In the genomic region with DNA sequence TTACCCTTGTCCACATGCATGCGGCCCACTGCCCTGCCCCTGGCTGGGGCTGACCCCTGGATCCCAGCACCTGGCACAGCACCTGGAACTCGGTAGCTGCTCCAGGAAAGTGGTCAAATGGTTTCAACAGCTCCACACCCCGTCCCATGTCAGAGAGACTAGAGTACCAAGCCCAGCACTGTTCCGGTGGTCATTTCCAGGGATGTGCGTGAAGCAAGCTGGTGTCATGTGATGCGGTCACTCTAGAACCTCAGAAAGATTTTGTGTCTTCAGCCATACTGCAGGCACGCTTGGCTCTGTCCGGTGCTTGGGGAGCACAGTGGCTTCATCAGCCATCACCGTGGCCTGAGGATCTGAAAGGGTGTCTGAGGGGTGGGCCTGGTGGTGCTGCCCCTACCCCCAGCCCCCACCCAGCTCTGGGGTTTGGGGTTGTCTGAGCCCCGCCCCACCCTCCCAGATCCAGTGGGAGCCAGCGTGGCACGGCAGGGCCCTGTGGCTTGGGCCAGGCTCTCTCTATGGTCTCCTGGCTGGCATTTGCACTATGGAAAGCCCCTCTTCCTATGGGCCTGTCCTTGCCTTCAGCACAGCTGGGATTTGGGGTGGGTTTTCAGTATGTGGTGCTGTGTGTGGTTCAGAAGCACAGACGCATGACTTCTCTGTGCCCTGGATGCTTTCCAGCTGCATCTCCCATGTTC, we compare ENCODE assay signal across 32 cellular contexts. TPM values are rescaled to one million over a fixed set of nuclear protein-coding genes. Genes with fewer than 3 reads are reported as not detected.
DNase-seq lines count a peak whose midpoint lies in the region; ATAC-seq, FAIRE-seq and TF ChIP-seq lines count a peak whose summit lies in the region.
"Had no signal": no experiment of that assay in that cellular context is flagged by ENCODE, and none has a peak within 500 bp of the region (broad histone marks: within the 10 kb centered on the region; RNA-seq: fewer than 3 reads in every experiment).

No MANE protein-coding gene starts in this region.

- POLR2A ChIA-PET in activated CD4-positive, alpha-beta T cell treated with anti-CD3 and anti-CD28 coated beads for 36 hours (lab: Charles Lee) = no interaction called here
- POLR2A ChIA-PET in H1 (lab: Charles Lee; ENCODE audit: partially characterized antibody) = interaction anchor here (0.6 kb wide), 1 partner anchor 63 kb away, joined by 3 read pairs; no protein-coding TSS in a partner anchor

- H2BK5ac ChIP-seq in H9 (ENCODE audit: insufficient read length, low read length) = no peak overlapping the region
- no peak overlapping the region for H2BK5ac ChIP-seq in H1 (ENCODE audit: low read depth, low read length)

- H2BK20ac ChIP-seq in H9 (ENCODE audit: low read depth, low read length, poor library complexity, severe bottlenecking) = no peak overlapping the region
- H2BK20ac ChIP-seq in H1 (ENCODE audit: low read length) = no peak overlapping the region

- no peaks in the 10 kb centered on the region for H3K23me2 ChIP-seq in H9 (ENCODE audit: insufficient read length, low read depth, low read length, poor library complexity, severe bottlenecking)
- no peaks in the 10 kb centered on the region for H3K23me2 ChIP-seq in H1 (ENCODE audit: low read depth, low read length)

- TF ChIP-seq CTCF in H9 (conservative IDR thresholded peaks at IDR 0.05) (no peak), H1 (IDR thresholded peaks at IDR 0.05; ENCODE audit: control extremely low read depth in 1 of 3, insufficient read depth in 1 of 3, low read depth in 1 of 3, low read length in 3 of 3) (no peak), nephron progenitor cell (IDR thresholded peaks at IDR 0.05) (no peak), thyroid gland (IDR thresholded peaks at IDR 0.05) (no peak)

- no peak for TF ChIP-seq RAD21 in H1 (IDR thresholded peaks at IDR 0.05 in 1 of 2, conservative IDR thresholded peaks at IDR 0.05 in 1 of 2; ENCODE audit: low read depth in 2 of 2, low read length in 2 of 2)

- no peak overlapping the region for H3K4ac ChIP-seq in H9 (ENCODE audit: low read depth, low read length)
- no peak overlapping the region for H3K4ac ChIP-seq in H1 (replicated peaks; ENCODE audit: insufficient read length, low read depth, low read length)

- peaks cover 2% of the 10 kb centered on the region for H4K20me1 ChIP-seq in H9 (ENCODE audit: control insufficient read depth, insufficient read depth, insufficient read length)
- no peaks in the 10 kb centered on the region for H4K20me1 ChIP-seq in H1 (replicated peaks in 1 of 2; ENCODE audit: control insufficient read depth in 1 of 2, insufficient read depth in 2 of 2, low read length in 2 of 2)

- H3K79me2 ChIP-seq in H9 (ENCODE audit: insufficient read depth, low read length) (no peaks in the 10 kb centered on the region), H1 (ENCODE audit: control insufficient read depth in 1 of 2, insufficient read depth in 2 of 2, low read length in 2 of 2) (no peaks in the 10 kb centered on the region)

- H3K23ac ChIP-seq in H9 (ENCODE audit: insufficient read length, low read depth, low read length) (no peak overlapping the region), H1 (ENCODE audit: insufficient read length) (no peak overlapping the region)

- peak; percentile 0 for DNase-seq in activated CD4-positive, alpha-beta T cell treated with anti-CD3 and anti-CD28 coated beads for 36 hours
- DNase-seq in activated CD4-positive, alpha-beta T cell treated with anti-CD3 and anti-CD28 coated beads for 48 hours = no peak
- DNase-seq in H9 (no peak), H1 (ENCODE audit: low read depth in 1 of 2, low spot score in 2 of 2) (no peak), nephron progenitor cell (no peak), thyroid gland (no peak)
- DNase-seq: 8988T; activated CD4-positive, alpha-beta memory T cell treated with anti-CD3 and anti-CD28 coated beads for 36 hours; activated CD8-positive, alpha-beta memory T cell treated with anti-CD3 and anti-CD28 coated beads, Interleukin-2, amount 50 U/mL, for 48 hours; Calu3; cerebellar nuclear complex; DMS79; GDM1; NCI-H1436 treated with DMSO at 0.1 percent for 48 hours; NCI-H226; PC-3; stimulated activated CD4-positive, alpha-beta T cell treated with anti-CD3 and anti-CD28 coated beads, Interleukin-15, amount 100 ng/mL, for 24 hours; uterus had no signal

- TF ChIP-seq EP300 in H1 (IDR thresholded peaks at IDR 0.05; ENCODE audit: borderline replicate concordance in 1 of 2, low read depth in 2 of 2, low read length in 2 of 2) = no peak

- H2BK12ac ChIP-seq in H9 (ENCODE audit: insufficient read length, low read depth, low read length) (no peak overlapping the region), H1 (ENCODE audit: low read depth, low read length) (no peak overlapping the region)

- no peak overlapping the region for H3T11ph ChIP-seq in H9 (ENCODE audit: low read length)

- no peaks in the 10 kb centered on the region for H3K27me3 ChIP-seq in H9 (ENCODE audit: insufficient read depth, low read length)
- H3K27me3 ChIP-seq in H1 (replicated peaks in 1 of 4; ENCODE audit: control insufficient read depth in 3 of 4, extremely low read depth in 1 of 4, insufficient read depth in 3 of 4, low read length in 3 of 4) = no peaks in the 10 kb centered on the region
- H3K27me3 ChIP-seq in thyroid gland = no peaks in the 10 kb centered on the region
- H3K27me3 ChIP-seq: dorsolateral prefrontal cortex, uterus had no signal

- CTCF ChIA-PET in activated CD4-positive, alpha-beta T cell treated with anti-CD3 and anti-CD28 coated beads for 36 hours (lab: Charles Lee) = no interaction called here
- CTCF ChIA-PET in H1 (lab: Charles Lee; ENCODE audit: partially characterized antibody) = interaction anchor here (0.7 to 5.5 kb wide), 7 partner anchors 10 to 190 kb away, joined by 3 to 51 read pairs (median 3); no protein-coding TSS in a partner anchor

- H2AFZ ChIP-seq in H9 (ENCODE audit: low read length) = no peak overlapping the region
- no peak overlapping the region for H2AFZ ChIP-seq in H1 (ENCODE audit: low read length)

- H3K4me3 Mint-ChIP-seq in activated CD4-positive, alpha-beta T cell treated with anti-CD3 and anti-CD28 coated beads for 36 hours = no peak overlapping the region
- H3K4me3 Mint-ChIP-seq in H9 = no peak overlapping the region; a peak in 1 of 5 replicates
- H3K4me3 Mint-ChIP-seq in nephron progenitor cell = no peak overlapping the region
- H3K4me3 Mint-ChIP-seq: activated CD4-positive, alpha-beta memory T cell treated with anti-CD3 and anti-CD28 coated beads for 36 hours; stimulated activated memory B cell treated with anti-CD40 and anti-IgM and Interleukin-4, amounts not matched to agents 10 μg/mL and 1 μg/mL and 100 μg/mL, for 72 hours had no signal

- no peaks in the 10 kb centered on the region for H3K36me3 ChIP-seq in H1 (ENCODE audit: control insufficient read depth in 2 of 4, insufficient read depth in 4 of 4, low read length in 3 of 4)
- H3K36me3 ChIP-seq in thyroid gland = no peaks in the 10 kb centered on the region
- H3K36me3 ChIP-seq: uterus had no signal

- TF ChIP-seq POLR2A in H1 (IDR thresholded peaks at IDR 0.05; ENCODE audit: control extremely low read depth in 1 of 2, low read depth in 2 of 2, low read length in 2 of 2) (no peak), thyroid gland (IDR thresholded peaks at IDR 0.05) (no peak)

- intact Hi-C loops in activated CD4-positive, alpha-beta T cell treated with anti-CD3 and anti-CD28 coated beads for 36 hours (cut with DNase I, micrococcal nuclease) = no loop called here
- intact Hi-C loops in thyroid gland (cut with DNase I) = no loop called here

- H3K27ac ChIP-seq in H9 (ENCODE audit: insufficient read length, low read depth, low read length) (no peak overlapping the region), H1 (ENCODE audit: low read depth, low read length) (no peak overlapping the region), thyroid gland (no peak overlapping the region)
- H3K27ac ChIP-seq: SK-N-MC, uterus had no signal

- H3K27me3 Mint-ChIP-seq in activated CD4-positive, alpha-beta T cell treated with anti-CD3 and anti-CD28 coated beads for 36 hours = no peaks in the 10 kb centered on the region
- H3K27me3 Mint-ChIP-seq in H9 (ENCODE audit: low read depth) (no peaks in the 10 kb centered on the region), nephron progenitor cell (ENCODE audit: low read depth, poor library complexity) (peaks cover 7% of the 10 kb centered on the region)
- H3K27me3 Mint-ChIP-seq: activated CD4-positive, alpha-beta memory T cell treated with anti-CD3 and anti-CD28 coated beads for 36 hours; stimulated activated memory B cell treated with anti-CD40 and anti-IgM and Interleukin-4, amounts not matched to agents 10 μg/mL and 1 μg/mL and 100 μg/mL, for 72 hours had no signal

- H2AK5ac ChIP-seq in H9 (ENCODE audit: insufficient read length, low read length) = no peak overlapping the region
- H2AK5ac ChIP-seq in H1 (ENCODE audit: low read depth, low read length) = no peak overlapping the region

- no peak overlapping the region for H3K27ac Mint-ChIP-seq in activated CD4-positive, alpha-beta T cell treated with anti-CD3 and anti-CD28 coated beads for 36 hours
- H3K27ac Mint-ChIP-seq in H9 = peak overlapping the region in 2 of 3 experiments; percentile 40 to 52; a peak in 1 of 7 replicates
- H3K27ac Mint-ChIP-seq in nephron progenitor cell = peak overlapping the region; percentile 78
- H3K27ac Mint-ChIP-seq: activated CD4-positive, alpha-beta memory T cell treated with anti-CD3 and anti-CD28 coated beads for 36 hours; stimulated activated memory B cell treated with anti-CD40 and anti-IgM and Interleukin-4, amounts not matched to agents 10 μg/mL and 1 μg/mL and 100 μg/mL, for 72 hours had no signal

- H3K9ac ChIP-seq in H9 (ENCODE audit: extremely low read depth, insufficient read length, low read length) (no peak overlapping the region), H1 (replicated peaks in 1 of 4; ENCODE audit: extremely low read depth in 1 of 4, low read depth in 3 of 4, low read length in 3 of 4) (no peak overlapping the region)

- no peak for FAIRE-seq in H1 (lab: Jason Lieb, UNC)
- FAIRE-seq: endothelial cell of umbilical vein, TTC549 had no signal

- no CpG with 5 or more reads among the region's 13 CpGs for WGBS in H9 (ENCODE audit: extremely low coverage, insufficient read length, low lambda C conversion rate)
- WGBS in H1 (ENCODE audit: extremely low coverage in 1 of 2, insufficient coverage in 1 of 2, insufficient read length in 1 of 2, insufficient replicate concordance in 2 of 2, low coverage in 1 of 2, low lambda C conversion rate in 2 of 2, missing lambda C conversion rate in 1 of 2), 2 experiments = 85% methylated on average over 8 of the region's 13 CpGs; no CpG with 5 or more reads in 1 of the 2 experiments
- WGBS in thyroid gland, 2 donors = 89 to 99% methylated on average over 4 to 8 of the region's 13 CpGs

- H3K36me3 Mint-ChIP-seq in activated CD4-positive, alpha-beta T cell treated with anti-CD3 and anti-CD28 coated beads for 36 hours (ENCODE audit: low read depth) = no peaks in the 10 kb centered on the region
- H3K36me3 Mint-ChIP-seq in H9 (ENCODE audit: insufficient read depth in 1 of 3, low read depth in 3 of 3) (peaks cover 10 to 16% (median 15%) of the 10 kb centered on the region in 3 experiments), nephron progenitor cell (ENCODE audit: low read depth) (peaks cover 19% of the 10 kb centered on the region)
- H3K36me3 Mint-ChIP-seq: activated CD4-positive, alpha-beta memory T cell treated with anti-CD3 and anti-CD28 coated beads for 36 hours; stimulated activated memory B cell treated with anti-CD40 and anti-IgM and Interleukin-4, amounts not matched to agents 10 μg/mL and 1 μg/mL and 100 μg/mL, for 72 hours had no signal

- H3K4me3 ChIP-seq in H1 (ENCODE audit: extremely low read depth in 1 of 4, insufficient read depth in 2 of 4, low read depth in 3 of 4, low read length in 4 of 4) = no peak overlapping the region
- H3K4me3 ChIP-seq in thyroid gland (replicated peaks in 1 of 3) = no peak overlapping the region
- H3K4me3 ChIP-seq: dorsolateral prefrontal cortex, SK-N-MC, uterus had no signal

- no peak overlapping the region for H2BK120ac ChIP-seq in H9 (ENCODE audit: low read depth, low read length, poor library complexity, severe bottlenecking)
- H2BK120ac ChIP-seq in H1 (replicated peaks; ENCODE audit: low read depth, low read length) = no peak overlapping the region

- H4K8ac ChIP-seq in H9 (replicated peaks; ENCODE audit: insufficient read length, low read depth, low read length) (no peak overlapping the region), H1 (ENCODE audit: extremely low read depth, insufficient read depth, low read length) (peak overlapping the region; percentile 8; the same call in 1 of the 2 replicates)

- H4K91ac ChIP-seq in H9 (ENCODE audit: insufficient read length, low read depth, low read length) (no peak overlapping the region), H1 (replicated peaks; ENCODE audit: insufficient read length, low read length) (no peak overlapping the region)

- H3K9me3 ChIP-seq in H9 (ENCODE audit: control insufficient read depth, low read depth, low read length) (peaks cover 3% of the 10 kb centered on the region), H1 (ENCODE audit: insufficient read depth in 2 of 2, low read depth in 1 of 2, low read length in 1 of 2) (peaks cover 6 to 11% of the 10 kb centered on the region in 2 experiments), thyroid gland (no peaks in the 10 kb centered on the region)
- H3K9me3 ChIP-seq: uterus had no signal

- H3K4me1 ChIP-seq in H9 (ENCODE audit: insufficient read depth, low read length) (no peaks in the 10 kb centered on the region), H1 (replicated peaks in 1 of 4; ENCODE audit: control insufficient read depth in 3 of 4, insufficient read depth in 4 of 4, low read length in 3 of 4) (no peaks in the 10 kb centered on the region; a peak in 2 of 7 replicates), thyroid gland (no peaks in the 10 kb centered on the region)
- H3K4me1 ChIP-seq: uterus had no signal

- H3K18ac ChIP-seq in H9 (ENCODE audit: insufficient read length, low read depth, low read length) (no peak overlapping the region), H1 (ENCODE audit: extremely low read depth, low read length) (no peak overlapping the region)

- H2BK15ac ChIP-seq in H9 (ENCODE audit: low read depth, low read length) (no peak overlapping the region), H1 (ENCODE audit: low read length) (no peak overlapping the region)

- H3K56ac ChIP-seq in H9 (ENCODE audit: insufficient read length, low read depth, low read length) = no peak overlapping the region
- no peak overlapping the region for H3K56ac ChIP-seq in H1 (replicated peaks; ENCODE audit: insufficient read length, low read depth, low read length)

- no peaks in the 10 kb centered on the region for H3K9me3 Mint-ChIP-seq in activated CD4-positive, alpha-beta T cell treated with anti-CD3 and anti-CD28 coated beads for 36 hours (ENCODE audit: low read depth)
- H3K9me3 Mint-ChIP-seq in H9 (peaks cover 10 to 12% of the 10 kb centered on the region in 2 experiments), nephron progenitor cell (peaks cover 9% of the 10 kb centered on the region)
- H3K9me3 Mint-ChIP-seq: activated CD4-positive, alpha-beta memory T cell treated with anti-CD3 and anti-CD28 coated beads for 36 hours had no signal

- H3K4me1 Mint-ChIP-seq in activated CD4-positive, alpha-beta T cell treated with anti-CD3 and anti-CD28 coated beads for 36 hours = peaks cover 62% of the 10 kb centered on the region
- H3K4me1 Mint-ChIP-seq in H9 (peaks cover 6 to 8% of the 10 kb centered on the region in 2 experiments; a peak in 3 of 4 replicates), nephron progenitor cell (peaks cover 67% of the 10 kb centered on the region)
- H3K4me1 Mint-ChIP-seq: stimulated activated memory B cell treated with anti-CD40 and anti-IgM and Interleukin-4, amounts not matched to agents 10 μg/mL and 1 μg/mL and 100 μg/mL, for 72 hours had no signal

- H3K14ac ChIP-seq in H9 (ENCODE audit: insufficient read depth, low read length) = no peak overlapping the region
- no peak overlapping the region for H3K14ac ChIP-seq in H1 (ENCODE audit: insufficient read length)

- H3K4me2 ChIP-seq in H9 (ENCODE audit: insufficient read depth, insufficient read length, low read length) (no peak overlapping the region), H1 (ENCODE audit: insufficient read depth in 1 of 2, low read depth in 2 of 2, low read length in 2 of 2) (no peak overlapping the region)

- ATAC-seq in activated CD4-positive, alpha-beta T cell treated with anti-CD3 and anti-CD28 coated beads for 36 hours = no peak
- ATAC-seq in HG02840 (IDR thresholded peaks at IDR 0.05; ENCODE audit: low FRiP score, unreplicated experiment) (no peak), HG03565 (IDR thresholded peaks at IDR 0.05; ENCODE audit: unreplicated experiment) (no peak)
- ATAC-seq: HCT116, PC-3 had no signal

- H3K79me1 ChIP-seq in H9 (ENCODE audit: insufficient read depth, low read depth, low read length, poor library complexity, severe bottlenecking) = no peaks in the 10 kb centered on the region
- H3K79me1 ChIP-seq in H1 (ENCODE audit: low read depth, low read length) = peaks cover 2% of the 10 kb centered on the region; the same call in 1 of the 2 replicates

- H4K5ac ChIP-seq in H9 (ENCODE audit: insufficient read length, low read depth, low read length) = no peak overlapping the region
- H4K5ac ChIP-seq in H1 (ENCODE audit: insufficient read length, low read depth, low read length) = no peak overlapping the region

RNA-seq across cellular contexts. Expression of a gene that starts 15.3 kb away (rescaled TPM):
- 10 to 100 TPM; 12.8 to 17.5 TPM for total RNA-seq in activated CD4-positive, alpha-beta T cell treated with anti-CD3 and anti-CD28 coated beads for 36 hours
- total RNA-seq in H9 (2021) (12.2 and 14.3 TPM in 2 replicates), thyroid gland (10 to 100 TPM in 2 of 4 donors, 1 to 10 TPM in 2; 7.7 to 14.4 (median 11.6) TPM)
- total RNA-seq in H1 (2021; fragmentation: NEBNext Ultra II Directional; extraction: Animal tissue kit (Norgen Biotek cat#: 25700)) = 13.9 and 15.5 TPM in 2 replicates
- 19.0 and 20.4 TPM in 2 replicates for polyA plus RNA-seq in H1 (2011; rRNA removed)
- polyA plus RNA-seq in H1 (2011; cell fraction: cytosol; rRNA removed) = 19.3 TPM
- 38.3 TPM for polyA plus RNA-seq in H1 (2011; cell fraction: nucleus; rRNA removed)
- polyA plus RNA-seq in H1 (2012, experiment 1 of 2) = 9.5 to 16.7 TPM (median 14.7 TPM) in 4 replicates
- 9.8 TPM for polyA plus RNA-seq in H1 (2012, experiment 2 of 2)
- polyA plus RNA-seq in H1 (2013, experiment 1 of 2) = 8.2 TPM
- 8.5 TPM for polyA plus RNA-seq in H1 (2013, experiment 2 of 2)
- 16.0 and 21.3 TPM in 2 replicates for polyA minus RNA-seq in H1 (2011; rRNA and poly(A)+ RNA removed)
- polyA minus RNA-seq in H1 (2011; cell fraction: cytosol; rRNA and poly(A)+ RNA removed) = 10.5 TPM
- polyA minus RNA-seq in H1 (2011; cell fraction: nucleus; rRNA and poly(A)+ RNA removed) = 14.0 TPM
- total RNA-seq: Calu3 had no signal

RNA-seq across cellular contexts. Expression of a gene that starts 52.6 kb away (rescaled TPM):
- total RNA-seq in activated CD4-positive, alpha-beta T cell treated with anti-CD3 and anti-CD28 coated beads for 36 hours = not detected
- total RNA-seq in H9 (2021) (not detected in 2 replicates), thyroid gland (not detected)
- not detected in 2 replicates for total RNA-seq in H1 (2021; fragmentation: NEBNext Ultra II Directional; extraction: Animal tissue kit (Norgen Biotek cat#: 25700))
- polyA plus RNA-seq in H1 (2011; rRNA removed) = not detected in 2 replicates
- polyA plus RNA-seq in H1 (2011; cell fraction: cytosol; rRNA removed) = not detected
- not detected for polyA plus RNA-seq in H1 (2011; cell fraction: nucleus; rRNA removed)
- polyA plus RNA-seq in H1 (2012, experiment 1 of 2) = 0.17 to 0.22 TPM in 2 of 4 replicates, not detected in the others
- not detected for polyA plus RNA-seq in H1 (2012, experiment 2 of 2)
- polyA plus RNA-seq in H1 (2013, experiment 1 of 2) = not detected
- polyA plus RNA-seq in H1 (2013, experiment 2 of 2) = not detected
- not detected in 2 replicates for polyA minus RNA-seq in H1 (2011; rRNA and poly(A)+ RNA removed)
- not detected for polyA minus RNA-seq in H1 (2011; cell fraction: cytosol; rRNA and poly(A)+ RNA removed)
- not detected for polyA minus RNA-seq in H1 (2011; cell fraction: nucleus; rRNA and poly(A)+ RNA removed)
- total RNA-seq: activated CD4-positive, alpha-beta memory T cell treated with anti-CD3 and anti-CD28 coated beads for 36 hours; Calu3; endothelial cell of umbilical vein; fibroblast of lung; mesenteric fat pad; omental fat pad; PC-3; pulmonary artery endothelial cell; T-helper 1 cell treated with Interleukin-12 subunit alpha and Interleukin-12 subunit beta and Interleukin-4 antibody, amounts not matched to agents 30 ng/mL and 1 ng/mL, for 36 hours; temporal lobe; uterus had no signal
- polyA plus RNA-seq: endothelial cell of umbilical vein, fibroblast of lung had no signal
